ENCODE assay signal across 1 cellular context in the genomic region with DNA sequence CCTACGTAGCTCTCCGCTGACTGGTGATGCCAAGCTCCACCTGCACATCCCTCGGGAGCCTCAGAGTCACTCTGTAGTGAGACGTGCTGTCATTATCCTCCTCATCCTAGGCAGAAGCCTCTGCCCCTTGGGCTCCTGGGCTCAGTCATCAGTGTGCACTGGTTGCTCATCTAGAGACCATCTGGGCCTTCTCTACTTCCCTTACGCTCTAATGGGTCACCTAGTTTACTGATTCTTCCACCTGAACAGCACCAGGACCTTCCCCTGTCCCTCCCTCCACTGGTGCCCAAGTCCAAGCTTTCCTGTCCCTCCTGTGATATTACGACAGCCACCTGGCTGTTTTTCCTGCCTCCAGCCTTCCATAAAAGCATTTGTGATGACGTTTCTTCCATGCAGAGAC.
TF ChIP-seq lines count a peak whose summit lies in the region.

No MANE protein-coding gene starts in this region.

TF ChIP-seq in A549, 52 proteins besides CTCF, POLR2A, EP300 and RAD21 (continued from another document):
- TF ChIP-seq RCOR1 (IDR thresholded peaks at IDR 0.05; ENCODE audit: low read depth, low read length) (no peak), ELK1 (IDR thresholded peaks at IDR 0.05; ENCODE audit: low read depth, low read length) (no peak), ZFP36 (IDR thresholded peaks at IDR 0.05; ENCODE audit: borderline replicate concordance, partially characterized antibody) (no peak)
- TF ChIP-seq, protein P1, sequence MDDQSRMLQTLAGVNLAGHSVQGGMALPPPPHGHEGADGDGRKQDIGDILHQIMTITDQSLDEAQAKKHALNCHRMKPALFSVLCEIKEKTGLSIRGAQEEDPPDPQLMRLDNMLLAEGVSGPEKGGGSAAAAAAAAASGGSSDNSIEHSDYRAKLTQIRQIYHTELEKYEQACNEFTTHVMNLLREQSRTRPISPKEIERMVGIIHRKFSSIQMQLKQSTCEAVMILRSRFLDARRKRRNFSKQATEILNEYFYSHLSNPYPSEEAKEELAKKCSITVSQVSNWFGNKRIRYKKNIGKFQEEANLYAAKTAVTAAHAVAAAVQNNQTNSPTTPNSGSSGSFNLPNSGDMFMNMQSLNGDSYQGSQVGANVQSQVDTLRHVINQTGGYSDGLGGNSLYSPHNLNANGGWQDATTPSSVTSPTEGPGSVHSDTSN (IDR thresholded peaks at IDR 0.05), result no peak
